In the genomic region with DNA sequence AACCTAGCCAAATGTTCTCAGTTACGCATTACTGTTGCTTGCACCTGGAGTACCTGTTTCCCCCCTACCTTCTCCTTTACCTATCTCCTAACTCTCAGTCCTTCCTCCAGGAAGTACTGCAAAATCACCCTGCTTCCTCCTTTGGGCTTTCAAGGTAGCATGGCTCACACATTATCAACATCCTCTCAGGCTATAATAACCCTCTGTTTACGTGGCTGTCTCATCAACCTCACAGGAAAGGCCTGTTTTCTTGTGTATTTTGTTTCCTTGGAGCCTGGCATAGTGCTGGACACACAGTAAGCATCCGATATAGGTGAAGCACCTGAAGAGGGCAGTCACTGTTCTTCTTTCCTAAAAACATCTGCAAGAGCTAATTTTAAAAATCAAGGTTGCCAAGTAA, we compare ENCODE assay signal across 15 cellular contexts. TPM values are rescaled to one million over a fixed set of nuclear protein-coding genes. Genes with fewer than 3 reads are reported as not detected.
DNase-seq lines count a peak whose midpoint lies in the region; ATAC-seq and TF ChIP-seq lines count a peak whose summit lies in the region.
"Had no signal": no experiment of that assay in that cellular context is flagged by ENCODE, and none has a peak within 500 bp of the region (broad histone marks: within the 10 kb centered on the region; RNA-seq: fewer than 3 reads in every experiment).

No MANE protein-coding gene starts in this region.

- H3K4me3 ChIP-seq in CD4-positive, CD25-positive, alpha-beta regulatory T cell (ENCODE audit: low read depth, low read length) = no peak overlapping the region
- H3K4me3 ChIP-seq in Peyer's patch = no peak overlapping the region
- H3K4me3 ChIP-seq: lower lobe of right lung had no signal

- intact Hi-C loops in left colon (cut with DNase I, micrococcal nuclease) = no loop called here

- peaks cover 0 to 13% (median 5%) of the 10 kb centered on the region in 4 donors for H3K4me1 Mint-ChIP-seq in CD4-positive, CD25-positive, alpha-beta regulatory T cell
- peaks cover 10 to 20% (median 19%) of the 10 kb centered on the region in 3 donors for H3K4me1 Mint-ChIP-seq in IgD-negative memory B cell
- peaks cover 5% of the 10 kb centered on the region for H3K4me1 Mint-ChIP-seq in activated naive CD8-positive, alpha-beta T cell treated with anti-CD3 and anti-CD28 coated beads, Interleukin-2, amount 10 ng/mL, durations not matched to agents 7 days and 5 days
- H3K4me1 Mint-ChIP-seq: neural crest cell had no signal

- H3K27me3 ChIP-seq in CD4-positive, CD25-positive, alpha-beta regulatory T cell (ENCODE audit: control insufficient read depth, insufficient read depth, low read length) = no peaks in the 10 kb centered on the region
- no peaks in the 10 kb centered on the region for H3K27me3 ChIP-seq in Peyer's patch

- TF ChIP-seq CTCF in Peyer's patch (IDR thresholded peaks at IDR 0.05) (no peak), omental fat pad (IDR thresholded peaks at IDR 0.05) (no peak)

- TF ChIP-seq POLR2A in Peyer's patch (IDR thresholded peaks at IDR 0.05) = no peak

- H3K36me3 Mint-ChIP-seq in CD4-positive, CD25-positive, alpha-beta regulatory T cell = peaks cover 44% of the 10 kb centered on the region
- peaks cover 3% of the 10 kb centered on the region for H3K36me3 Mint-ChIP-seq in IgD-negative memory B cell
- H3K36me3 Mint-ChIP-seq in activated naive CD8-positive, alpha-beta T cell treated with anti-CD3 and anti-CD28 coated beads, Interleukin-2, amount 10 ng/mL, durations not matched to agents 7 days and 5 days = peaks cover 12% of the 10 kb centered on the region

- H3K27ac ChIP-seq in CD4-positive, CD25-positive, alpha-beta regulatory T cell (ENCODE audit: insufficient read depth, low read length, poor library complexity, severe bottlenecking) = no peak overlapping the region
- H3K27ac ChIP-seq in Peyer's patch = no peak overlapping the region
- H3K27ac ChIP-seq: lower lobe of right lung had no signal

- peak overlapping the region; percentile 58 to 81 (median 66) for H3K27ac Mint-ChIP-seq in CD4-positive, CD25-positive, alpha-beta regulatory T cell
- H3K27ac Mint-ChIP-seq in IgD-negative memory B cell = peak overlapping the region in 2 of 3 donors; percentile 2 to 49
- H3K27ac Mint-ChIP-seq in activated naive CD8-positive, alpha-beta T cell treated with anti-CD3 and anti-CD28 coated beads, Interleukin-2, amount 10 ng/mL, durations not matched to agents 7 days and 5 days = peak overlapping the region; percentile 27

- peaks cover 48% of the 10 kb centered on the region for H3K36me3 ChIP-seq in CD4-positive, CD25-positive, alpha-beta regulatory T cell (ENCODE audit: control insufficient read depth, insufficient read depth, low read length)
- peaks cover 0 to 57% (median 0%) of the 10 kb centered on the region in 3 donors for H3K36me3 ChIP-seq in Peyer's patch

- no peaks in the 10 kb centered on the region for H3K9me3 ChIP-seq in CD4-positive, CD25-positive, alpha-beta regulatory T cell (ENCODE audit: control insufficient read depth in 2 of 2, low read length in 2 of 2)
- no peaks in the 10 kb centered on the region for H3K9me3 ChIP-seq in Peyer's patch
- H3K9me3 ChIP-seq: lower lobe of right lung had no signal

- POLR2A ChIA-PET in activated naive CD8-positive, alpha-beta T cell treated with anti-CD3 and anti-CD28 coated beads, Interleukin-2, amount 10 ng/mL, durations not matched to agents 7 days and 5 days (lab: Charles Lee) = no interaction called here

- no peaks in the 10 kb centered on the region for H3K9me3 Mint-ChIP-seq in CD4-positive, CD25-positive, alpha-beta regulatory T cell
- no peaks in the 10 kb centered on the region for H3K9me3 Mint-ChIP-seq in IgD-negative memory B cell
- H3K9me3 Mint-ChIP-seq in activated naive CD8-positive, alpha-beta T cell treated with anti-CD3 and anti-CD28 coated beads, Interleukin-2, amount 10 ng/mL, durations not matched to agents 7 days and 5 days = no peaks in the 10 kb centered on the region
- H3K9me3 Mint-ChIP-seq: neural crest cell had no signal

- no peaks in the 10 kb centered on the region for H3K4me1 ChIP-seq in CD4-positive, CD25-positive, alpha-beta regulatory T cell (ENCODE audit: control insufficient read depth, insufficient read depth, low read length, poor library complexity, severe bottlenecking)
- no peaks in the 10 kb centered on the region for H3K4me1 ChIP-seq in Peyer's patch

- H3K4me3 Mint-ChIP-seq in CD4-positive, CD25-positive, alpha-beta regulatory T cell = no peak overlapping the region
- peak overlapping the region in 2 of 4 donors; percentile 11 to 53 for H3K4me3 Mint-ChIP-seq in IgD-negative memory B cell
- H3K4me3 Mint-ChIP-seq in activated naive CD8-positive, alpha-beta T cell treated with anti-CD3 and anti-CD28 coated beads, Interleukin-2, amount 10 ng/mL, durations not matched to agents 7 days and 5 days = no peak overlapping the region
- H3K4me3 Mint-ChIP-seq: neural crest cell had no signal

- ATAC-seq in CD4-positive, CD25-positive, alpha-beta regulatory T cell (ENCODE audit: low read depth in 2 of 2) = no peak
- ATAC-seq in activated naive CD8-positive, alpha-beta T cell treated with anti-CD3 and anti-CD28 coated beads, Interleukin-2, amount 10 ng/mL, durations not matched to agents 7 days and 5 days (ENCODE audit: low read depth) = no peak
- ATAC-seq in left colon = peak; percentile 54
- ATAC-seq in GM21723 (IDR thresholded peaks at IDR 0.05; ENCODE audit: unreplicated experiment) = no peak
- no peak for ATAC-seq in HG02840 (IDR thresholded peaks at IDR 0.05; ENCODE audit: low FRiP score, unreplicated experiment)
- ATAC-seq in omental fat pad (ENCODE audit: low FRiP score) = no peak
- ATAC-seq: lower lobe of right lung had no signal

- DNase-seq in CD4-positive, CD25-positive, alpha-beta regulatory T cell = peak in 1 of 3 donors; percentile 23
- no peak for DNase-seq in activated naive CD8-positive, alpha-beta T cell treated with anti-CD3 and anti-CD28 coated beads, Interleukin-2, amount 10 ng/mL, durations not matched to agents 7 days and 5 days
- DNase-seq in left colon (no peak), Peyer's patch (no peak), omental fat pad (ENCODE audit: low spot score) (no peak)
- DNase-seq: DMS 273 treated with DMSO at 0.1 percent for 48 hours, Kasumi-1, lower lobe of right lung, NCI-H1417 treated with DMSO at 0.1 percent for 48 hours, NCI-H226, SIG-M5 had no signal

- H3K27me3 Mint-ChIP-seq in CD4-positive, CD25-positive, alpha-beta regulatory T cell = no peaks in the 10 kb centered on the region
- H3K27me3 Mint-ChIP-seq in IgD-negative memory B cell = no peaks in the 10 kb centered on the region
- no peaks in the 10 kb centered on the region for H3K27me3 Mint-ChIP-seq in activated naive CD8-positive, alpha-beta T cell treated with anti-CD3 and anti-CD28 coated beads, Interleukin-2, amount 10 ng/mL, durations not matched to agents 7 days and 5 days

RNA-seq across cellular contexts. Expression of gene ANGPTL7, which starts 32.7 kb away (rescaled TPM):
- total RNA-seq in CD4-positive, CD25-positive, alpha-beta regulatory T cell = not detected
- polyA plus RNA-seq in CD4-positive, CD25-positive, alpha-beta regulatory T cell = not detected
- polyA plus RNA-seq in IgD-negative memory B cell = not detected
- total RNA-seq in activated naive CD8-positive, alpha-beta T cell treated with anti-CD3 and anti-CD28 coated beads, Interleukin-2, amount 10 ng/mL, durations not matched to agents 7 days and 5 days = not detected
- total RNA-seq in left colon (under 1 TPM; 0.34 to 0.81 TPM), Peyer's patch (1 to 10 TPM in 1 of 4 donors, not detected in 3; 1.3 TPM), omental fat pad (10 to 100 TPM; 11.0 to 38.7 (median 16.9) TPM)

RNA-seq across cellular contexts. Expression of gene EXOSC10, which starts 56.8 kb away (rescaled TPM):
- 81.7 TPM for total RNA-seq in CD4-positive, CD25-positive, alpha-beta regulatory T cell
- polyA plus RNA-seq in CD4-positive, CD25-positive, alpha-beta regulatory T cell = 10 to 100 TPM; 37.0 to 47.5 (median 39.2) TPM
- 42.2 TPM for polyA plus RNA-seq in IgD-negative memory B cell
- 10 to 100 TPM; 89.1 to 92.8 TPM for total RNA-seq in activated naive CD8-positive, alpha-beta T cell treated with anti-CD3 and anti-CD28 coated beads, Interleukin-2, amount 10 ng/mL, durations not matched to agents 7 days and 5 days
- total RNA-seq in left colon (10 to 100 TPM; 38.2 to 54.3 TPM), Peyer's patch (100 to 1,000 TPM in 1 of 4 donors, 10 to 100 TPM in 3; 55.0 to 152 (median 71.7) TPM), omental fat pad (10 to 100 TPM; 39.7 to 65.4 (median 56.9) TPM)

Comparison
In these comparisons a context has a peak if more than half of its experiments do, and no peak if none do; other contexts are left out.
1. RNA of gene ANGPTL7, which starts 32.7 kb away (total RNA-seq): 11.0 to 38.7 TPM in omental fat pad; 0.34 to 0.81 TPM in left colon, 1.3 TPM in Peyer's patch, not detected in CD4-positive, CD25-positive, alpha-beta regulatory T cell (single experiment) and not detected in activated naive CD8-positive, alpha-beta T cell treated with anti-CD3 and anti-CD28 coated beads, Interleukin-2, amount 10 ng/mL, durations not matched to agents 7 days and 5 days; every median in the first group is over 4 times any median in the second.
2. Peak in every context shown above with its lines, with median percentiles within 50 percentile points of each other: H3K27ac Mint-ChIP-seq.